Comparison of ENCODE assay signal across 18 cellular contexts in the genomic region with DNA sequence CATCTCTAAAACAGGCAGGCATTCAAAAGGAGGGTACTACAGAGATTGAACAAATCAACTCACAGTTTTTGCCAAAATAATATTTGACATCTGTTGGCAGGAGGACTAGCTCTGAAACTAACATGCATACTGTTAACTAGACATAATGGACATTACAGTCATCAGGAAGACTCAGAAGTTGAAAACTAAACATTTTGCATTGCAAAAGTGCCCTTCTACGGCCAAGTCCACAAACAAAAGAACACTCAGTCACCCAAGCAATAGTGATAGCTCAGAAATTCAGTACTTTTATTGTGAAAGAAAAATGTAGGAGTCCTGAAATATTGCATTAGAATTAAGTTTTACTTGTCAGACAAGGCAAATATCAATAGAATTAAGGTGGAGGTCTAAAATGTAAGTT.
DNase-seq lines count a peak whose midpoint lies in the region; ATAC-seq and TF ChIP-seq lines count a peak whose summit lies in the region.
"Had no signal": no experiment of that assay in that cellular context is flagged by ENCODE, and none has a peak within 500 bp of the region (broad histone marks: within the 10 kb centered on the region; RNA-seq: fewer than 3 reads in every experiment).

No MANE protein-coding gene starts in this region.

- H3K79me2 ChIP-seq in GM23338 (replicated peaks; ENCODE audit: insufficient read depth): no peaks in the 10 kb centered on the region

- no peak overlapping the region for H3K14ac ChIP-seq in neuronal stem cell (ENCODE audit: low read length)

- peaks cover 2% of the 10 kb centered on the region for H3K27me3 Mint-ChIP-seq in GM23338 (ENCODE audit: insufficient read depth, low read depth, poor library complexity)
- H3K27me3 Mint-ChIP-seq in activated CD8-positive, alpha-beta T cell treated with anti-CD3 and anti-CD28 coated beads for 36 hours: no peaks in the 10 kb centered on the region
- H3K27me3 Mint-ChIP-seq: B cell; CD4-positive, alpha-beta T cell had no signal

- H3K9ac ChIP-seq in adipocyte (ENCODE audit: low read length) (peak overlapping the region; percentile 43), neuronal stem cell (ENCODE audit: low read depth, low read length, poor library complexity) (no peak overlapping the region)

- no peak overlapping the region for H3K18ac ChIP-seq in neuronal stem cell (ENCODE audit: low read length)

- no peak overlapping the region for H2BK120ac ChIP-seq in neuronal stem cell (ENCODE audit: low read depth, low read length)

- in situ Hi-C loops in KBM-7 (cut with MboI; ENCODE audit: low pct_unique_long_range_greater_than_20kb, low sequenced_read_pairs): no loop called here

- H2BK5ac ChIP-seq in neuronal stem cell (ENCODE audit: low read length): no peak overlapping the region

- POLR2A ChIA-PET in activated CD8-positive, alpha-beta T cell treated with anti-CD3 and anti-CD28 coated beads for 36 hours (lab: Charles Lee): no interaction called here

- no peaks in the 10 kb centered on the region for H3K27me3 ChIP-seq in GM23338 (ENCODE audit: insufficient read depth)
- no peaks in the 10 kb centered on the region for H3K27me3 ChIP-seq in adipocyte (replicated peaks; ENCODE audit: control insufficient read depth, insufficient read depth, low read length)
- H3K27me3 ChIP-seq in neuronal stem cell (ENCODE audit: control insufficient read depth in 3 of 3, insufficient read depth in 3 of 3, low read depth in 1 of 3, low read length in 3 of 3): no peaks in the 10 kb centered on the region

- H3K4me3 ChIP-seq in AG10803 (ENCODE audit: low read length) (no peak overlapping the region), GM23338 (no peak overlapping the region), adipocyte (ENCODE audit: low read length) (no peak overlapping the region), neuronal stem cell (ENCODE audit: low read length in 2 of 2) (no peak overlapping the region)
- H3K4me3 ChIP-seq: GM12878 had no signal

- no peak overlapping the region for H4K8ac ChIP-seq in neuronal stem cell (ENCODE audit: low read depth, low read length)

- peaks cover 5% of the 10 kb centered on the region; the same call in 2 of the 3 replicates for H3K4me1 Mint-ChIP-seq in GM23338
- H3K4me1 Mint-ChIP-seq in activated CD8-positive, alpha-beta T cell treated with anti-CD3 and anti-CD28 coated beads for 36 hours (ENCODE audit: low read depth): no peaks in the 10 kb centered on the region
- H3K4me1 Mint-ChIP-seq: B cell had no signal

- H3K4me1 ChIP-seq in GM23338 (ENCODE audit: insufficient read depth) (no peaks in the 10 kb centered on the region), adipocyte (ENCODE audit: control insufficient read depth, insufficient read depth, low read length) (peaks cover 30% of the 10 kb centered on the region), neuronal stem cell (ENCODE audit: control insufficient read depth in 2 of 2, insufficient read depth in 1 of 2, low read depth in 1 of 2, low read length in 2 of 2) (no peaks in the 10 kb centered on the region)

- H2AFZ ChIP-seq in GM23338 (no peak overlapping the region), neuronal stem cell (ENCODE audit: low read length) (no peak overlapping the region)

- CTCF ChIA-PET in activated CD8-positive, alpha-beta T cell treated with anti-CD3 and anti-CD28 coated beads for 36 hours (lab: Charles Lee): no interaction called here

- H3K36me3 ChIP-seq in GM23338 (ENCODE audit: insufficient read depth): no peaks in the 10 kb centered on the region
- no peaks in the 10 kb centered on the region for H3K36me3 ChIP-seq in adipocyte (ENCODE audit: control insufficient read depth, insufficient read depth, low read length, severe bottlenecking)
- no peaks in the 10 kb centered on the region for H3K36me3 ChIP-seq in neuronal stem cell (replicated peaks in 1 of 2; ENCODE audit: control insufficient read depth in 2 of 2, insufficient read depth in 2 of 2, low read length in 2 of 2)

- H3K23ac ChIP-seq in neuronal stem cell (ENCODE audit: low read depth, low read length, poor library complexity): no peak overlapping the region

- H4K91ac ChIP-seq in neuronal stem cell (ENCODE audit: low read depth, low read length, poor library complexity): no peak overlapping the region

- DNase-seq in AG10803 (ENCODE audit: low read depth): peak; percentile 36
- DNase-seq in GM23338 (ENCODE audit: low spot score): no peak
- DNase-seq in adipocyte (ENCODE audit: low read depth): peak; percentile 14
- peak; percentile 75 for DNase-seq in fibroblast of peridontal ligament (ENCODE audit: extremely low read depth)
- no peak for DNase-seq in GM20000 (ENCODE audit: low spot score)
- no peak for DNase-seq in KBM-7
- DNase-seq in activated CD8-positive, alpha-beta T cell treated with anti-CD3 and anti-CD28 coated beads for 36 hours: no peak
- no peak for DNase-seq in neuronal stem cell (ENCODE audit: low spot score)
- DNase-seq: ACHN; C1 segment of cervical spinal cord; Calu3; CD4-positive, alpha-beta T cell; DMS79; HCEC 1CT; HFFc6 had no signal

- H3K9me2 ChIP-seq in GM23338 (ENCODE audit: insufficient read depth): 0 out of 2 replicates have a peak, but pooled peaks cover 8% of the 10 kb centered on the region

- H2BK15ac ChIP-seq in neuronal stem cell (ENCODE audit: low read length): no peak overlapping the region

- no peaks in the 10 kb centered on the region for H3K79me1 ChIP-seq in neuronal stem cell (ENCODE audit: low read depth, low read length)

- H3K4me3 Mint-ChIP-seq in GM23338: no peak overlapping the region
- no peak overlapping the region for H3K4me3 Mint-ChIP-seq in activated CD8-positive, alpha-beta T cell treated with anti-CD3 and anti-CD28 coated beads for 36 hours
- H3K4me3 Mint-ChIP-seq: B cell; CD4-positive, alpha-beta T cell; HFFc6 had no signal

- WGBS in neuronal stem cell (ENCODE audit: extremely low coverage in 2 of 2, insufficient read length in 2 of 2, insufficient replicate concordance in 1 of 2), 2 donors: no CpG with 5 or more reads among the region's 1 CpG

- no peak for ATAC-seq in GM23338
- no peak for ATAC-seq in activated CD8-positive, alpha-beta T cell treated with anti-CD3 and anti-CD28 coated beads for 36 hours
- ATAC-seq: GM12878 had no signal

- H3F3A ChIP-seq in GM23338 (replicated peaks; ENCODE audit: low read depth): no peaks in the 10 kb centered on the region

- H4K20me1 ChIP-seq in GM23338 (replicated peaks; ENCODE audit: insufficient read depth): no peaks in the 10 kb centered on the region

- H3K4me2 ChIP-seq in GM23338 (no peak overlapping the region), neuronal stem cell (ENCODE audit: insufficient read depth, low read length, poor library complexity, severe bottlenecking) (no peak overlapping the region)

- H3K27ac Mint-ChIP-seq in GM23338: peak overlapping the region; percentile 34; the same call in 1 of the 2 replicates
- no peak overlapping the region for H3K27ac Mint-ChIP-seq in activated CD8-positive, alpha-beta T cell treated with anti-CD3 and anti-CD28 coated beads for 36 hours
- H3K27ac Mint-ChIP-seq: B cell; CD4-positive, alpha-beta T cell; HFFc6 had no signal

- H3K36me3 Mint-ChIP-seq in GM23338 (ENCODE audit: low read depth): no peaks in the 10 kb centered on the region
- no peaks in the 10 kb centered on the region for H3K36me3 Mint-ChIP-seq in activated CD8-positive, alpha-beta T cell treated with anti-CD3 and anti-CD28 coated beads for 36 hours (ENCODE audit: low read depth)

- H3K9me3 ChIP-seq in adipocyte (ENCODE audit: control insufficient read depth, low read length) (no peaks in the 10 kb centered on the region), neuronal stem cell (replicated peaks in 1 of 2; ENCODE audit: control insufficient read depth in 2 of 2, insufficient read depth in 1 of 2, low read depth in 1 of 2, low read length in 2 of 2) (no peaks in the 10 kb centered on the region)

- TF ChIP-seq CTCF in AG10803 (conservative IDR thresholded peaks at IDR 0.05; ENCODE audit: low read length): no peak
- no peak for TF ChIP-seq CTCF in GM23338 (conservative IDR thresholded peaks at IDR 0.05; ENCODE audit: low read depth in 2 of 2)
- TF ChIP-seq CTCF in GM20000 (IDR thresholded peaks at IDR 0.05; ENCODE audit: extremely low read depth, missing control alignments): no peak
- TF ChIP-seq CTCF in activated CD8-positive, alpha-beta T cell treated with anti-CD3 and anti-CD28 coated beads for 36 hours (IDR thresholded peaks at IDR 0.05): no peak

- no peaks in the 10 kb centered on the region for H3K9me3 Mint-ChIP-seq in GM23338
- H3K9me3 Mint-ChIP-seq in activated CD8-positive, alpha-beta T cell treated with anti-CD3 and anti-CD28 coated beads for 36 hours: peaks cover under 1% of the 10 kb centered on the region
- H3K9me3 Mint-ChIP-seq: CD4-positive, alpha-beta T cell; HFFc6 had no signal

- H3K4ac ChIP-seq in neuronal stem cell (ENCODE audit: low read length): no peak overlapping the region

- intact Hi-C loops in activated CD8-positive, alpha-beta T cell treated with anti-CD3 and anti-CD28 coated beads for 36 hours (cut with micrococcal nuclease): no loop called here

- no peak overlapping the region for H2BK12ac ChIP-seq in neuronal stem cell (ENCODE audit: low read length)

- H2AK5ac ChIP-seq in neuronal stem cell (ENCODE audit: low read depth, low read length): no peak overlapping the region

- H3K27ac ChIP-seq in GM23338 (ENCODE audit: low read depth) (no peak overlapping the region), neuronal stem cell (replicated peaks; ENCODE audit: low read length) (no peak overlapping the region)
- H3K27ac ChIP-seq: HL-60 had no signal

TF ChIP-seq in GM23338, 12 proteins besides CTCF, POLR2A, EP300 and RAD21 (continues in another document):
- TF ChIP-seq EZH2phosphoT487 (IDR thresholded peaks at IDR 0.05; ENCODE audit: unreplicated experiment) (no peak), NANOG (IDR thresholded peaks at IDR 0.05; ENCODE audit: borderline replicate concordance) (no peak), CREB1 (CRISPR knock-in tag; IDR thresholded peaks at IDR 0.05; ENCODE audit: low read depth) (no peak), POLR2AphosphoS5 (IDR thresholded peaks at IDR 0.05; ENCODE audit: low read depth) (no peak)

Comparison
In these comparisons a context has a peak if more than half of its experiments do, and no peak if none do; other contexts are left out.
1. DNase-seq: peak in AG10803 (single experiment), adipocyte (single experiment) and fibroblast of peridontal ligament (single experiment); none in GM23338 (single experiment), GM20000 (single experiment), KBM-7 (single experiment), activated CD8-positive, alpha-beta T cell treated with anti-CD3 and anti-CD28 coated beads for 36 hours (single experiment) and neuronal stem cell (single experiment).